In the genomic region with DNA sequence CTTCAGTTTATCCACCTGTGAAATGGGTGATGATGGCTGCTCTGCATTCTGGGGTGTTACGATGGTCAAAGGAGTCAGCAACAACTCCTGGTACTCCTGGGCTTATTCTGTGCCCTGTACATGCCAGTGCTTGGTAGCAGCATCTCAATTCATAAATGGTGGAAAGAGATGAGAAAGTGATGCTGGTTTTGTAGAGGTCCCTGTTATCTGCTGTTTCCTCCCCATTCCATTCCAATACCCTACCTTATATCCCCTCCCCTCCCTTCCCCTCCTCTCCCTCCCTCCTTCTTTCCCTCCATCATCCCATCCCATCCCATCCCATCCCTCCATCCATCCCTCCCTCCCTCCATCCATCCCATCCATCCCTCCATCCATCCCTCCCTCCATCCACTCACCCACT, we compare ENCODE assay signal across 8 cellular contexts.
"Had no signal": no experiment of that assay in that cellular context is flagged by ENCODE, and none has a peak within 500 bp of the region (broad histone marks: within the 10 kb centered on the region; RNA-seq: fewer than 3 reads in every experiment).

No MANE protein-coding gene starts in this region.

- H2AFZ ChIP-seq: GM23338 had no signal

- ATAC-seq: GM23338 had no signal

- H3K4me3 Mint-ChIP-seq: GM23338, H9, HFFc6 had no signal

- H3K27ac ChIP-seq: HL-60, KMS-11 had no signal

- H3K4me3 ChIP-seq: GM23338 had no signal

- H3K4me2 ChIP-seq: GM23338, KMS-11 had no signal

- DNase-seq: H9, HCEC 1CT, HFFc6, IMR-90, KBM-7 had no signal

- H3K27ac Mint-ChIP-seq: GM23338, HFFc6 had no signal

- H3K9ac ChIP-seq: KMS-11 had no signal
